ENCODE assay signal across 12 cellular contexts in the genomic region with DNA sequence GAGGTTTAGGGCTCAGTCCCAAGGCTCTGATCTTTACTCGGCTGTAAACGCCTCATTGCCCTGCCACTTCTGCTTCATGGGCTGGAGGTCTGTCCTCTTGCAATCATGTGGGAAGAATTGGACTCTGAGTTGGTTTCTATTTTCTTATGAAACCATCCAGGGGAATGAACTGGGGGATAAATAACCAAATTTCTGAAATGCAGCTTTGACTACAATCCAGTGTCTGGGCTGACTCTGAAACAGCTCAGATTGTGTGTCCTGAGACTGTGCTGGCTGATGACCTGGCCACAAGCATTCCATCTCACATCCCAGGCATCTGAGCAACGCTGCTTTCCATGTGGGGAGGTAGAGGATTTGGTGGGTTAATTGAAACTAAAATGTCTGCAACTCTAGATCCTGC.
DNase-seq lines count a peak whose midpoint lies in the region; ATAC-seq, FAIRE-seq and TF ChIP-seq lines count a peak whose summit lies in the region.
"Had no signal": no experiment of that assay in that cellular context is flagged by ENCODE, and none has a peak within 500 bp of the region (broad histone marks: within the 10 kb centered on the region; RNA-seq: fewer than 3 reads in every experiment).

No MANE protein-coding gene starts in this region.

- H3K79me2 ChIP-seq in HepG2 (ENCODE audit: insufficient read depth, low read length): no peaks in the 10 kb centered on the region

- TF ChIP-seq POLR2A in HepG2 (IDR thresholded peaks at IDR 0.05; ENCODE audit: insufficient read depth in 1 of 2, low read depth in 2 of 2, low read length in 2 of 2) (no peak), upper lobe of left lung (IDR thresholded peaks at IDR 0.05) (no peak)

- H2AFZ ChIP-seq in HepG2 (ENCODE audit: low read length): peak overlapping the region; percentile 19

- peak; percentile 65 for DNase-seq in HT1080 (ENCODE audit: low read depth)
- peak; percentile 67 for DNase-seq in choroid plexus epithelial cell (ENCODE audit: low read depth)
- DNase-seq in HepG2 (ENCODE audit: low spot score): peak; percentile 1
- DNase-seq in upper lobe of left lung: no peak
- no peak for DNase-seq in NCI-H69 (lab: John Stamatoyannopoulos, UW)
- DNase-seq in NCI-H2081 treated with DMSO at 0.1 percent for 48 hours (lab: John Stamatoyannopoulos, UW): no peak
- no peak for DNase-seq in central memory CD4-positive, alpha-beta T cell
- no peak for DNase-seq in activated CD4-positive, alpha-beta T cell treated with anti-CD3 and anti-CD28 coated beads for 1 hour
- DNase-seq: activated naive CD4-positive, alpha-beta T cell treated with anti-CD3 and anti-CD28 coated beads for 36 hours; effector CD8-positive, alpha-beta T cell; NCI-H524 treated with DMSO at 0.1 percent for 48 hours; spleen had no signal

- no peak overlapping the region for H3K4me3 ChIP-seq in choroid plexus epithelial cell (ENCODE audit: low read depth, low read length)
- no peak overlapping the region for H3K4me3 ChIP-seq in HepG2 (replicated peaks in 1 of 3; ENCODE audit: insufficient read depth in 1 of 3, low read depth in 2 of 3, low read length in 3 of 3)
- H3K4me3 ChIP-seq in upper lobe of left lung: no peak overlapping the region
- H3K4me3 ChIP-seq: spleen had no signal

- TF ChIP-seq CTCF in choroid plexus epithelial cell (conservative IDR thresholded peaks at IDR 0.05; ENCODE audit: low read depth, low read length) (no peak), HepG2 (CRISPR knock-in tag; IDR thresholded peaks at IDR 0.05) (no peak), upper lobe of left lung (IDR thresholded peaks at IDR 0.05) (no peak)

- no TSS peak for BruUV-seq in HepG2 (replicated peaks; lab: Mats Ljungman, UMichigan)

- FAIRE-seq in HepG2 (lab: Jason Lieb, UNC): no peak

- H3K27me3 ChIP-seq in HepG2 (ENCODE audit: control insufficient read depth in 1 of 2, insufficient read depth in 2 of 2, low read length in 2 of 2) (no peaks in the 10 kb centered on the region), upper lobe of left lung (no peaks in the 10 kb centered on the region)
- H3K27me3 ChIP-seq: spleen had no signal

- TF ChIP-seq EP300 in HepG2 (IDR thresholded peaks at IDR 0.05; ENCODE audit: low read depth in 2 of 2, low read length in 2 of 2) (no peak), HepG2 (CRISPR knock-in tag; IDR thresholded peaks at IDR 0.05; ENCODE audit: borderline replicate concordance) (no peak), upper lobe of left lung (IDR thresholded peaks at IDR 0.05) (no peak)

- no peaks in the 10 kb centered on the region for H4K20me1 ChIP-seq in HepG2 (ENCODE audit: insufficient read depth, low read length)

- ATAC-seq in HepG2 (no peak), upper lobe of left lung (ENCODE audit: low FRiP score in 2 of 2) (peak; percentile 44 to 85)

- intact Hi-C loops in HepG2 (cut with micrococcal nuclease; ENCODE audit: unreplicated experiment): loop anchor here (2.0 kb wide), 1 partner anchor 47 kb away; no protein-coding TSS in a partner anchor

- POLR2A ChIA-PET in HepG2 (lab: Yijun Ruan, JAX): interaction anchor here (1.8 kb wide), 1 partner anchor 43 kb away, joined by 5 read pairs; no protein-coding TSS in a partner anchor

- no peak for TF ChIP-seq RAD21 in HepG2 (CRISPR knock-in tag; IDR thresholded peaks at IDR 0.05)

- peaks cover 22% of the 10 kb centered on the region for H3K4me1 ChIP-seq in HepG2 (ENCODE audit: insufficient read depth, low read length)
- peaks cover 0 to 3% (median 0%) of the 10 kb centered on the region in 4 donors for H3K4me1 ChIP-seq in upper lobe of left lung
- H3K4me1 ChIP-seq: spleen had no signal

- H3K27ac ChIP-seq in HepG2 (ENCODE audit: extremely low read length, insufficient read depth, low read length) (no peak overlapping the region), upper lobe of left lung (peak overlapping the region in 2 of 4 donors; percentile 19 to 38)
- H3K27ac ChIP-seq: spleen had no signal

- CTCF ChIA-PET in HepG2 (lab: Yijun Ruan, JAX; ENCODE audit: low intra/inter-chr PET ratio, low total read pairs): no interaction called here

- in situ Hi-C loops in HepG2 (cut with HindIII; ENCODE audit: extremely low pct_ligation_motif_present, low pct_unique_long_range_greater_than_20kb): no loop called here

- no peaks in the 10 kb centered on the region for H3K36me3 ChIP-seq in HepG2 (replicated peaks in 1 of 2; ENCODE audit: control insufficient read depth in 1 of 2, insufficient read depth in 2 of 2, low read length in 2 of 2)
- H3K36me3 ChIP-seq in upper lobe of left lung: no peaks in the 10 kb centered on the region
- H3K36me3 ChIP-seq: spleen had no signal

- WGBS in HepG2 (ENCODE audit: low lambda C conversion rate): 17% methylated on average over 3 of the region's 3 CpGs
- 75 to 80% methylated on average over 3 of the region's 3 CpGs for WGBS in upper lobe of left lung, 2 donors

- H3K9me3 ChIP-seq in HepG2 (ENCODE audit: low read length) (no peaks in the 10 kb centered on the region), upper lobe of left lung (no peaks in the 10 kb centered on the region)
- H3K9me3 ChIP-seq: spleen had no signal

- no peak overlapping the region for H3K9ac ChIP-seq in HepG2 (ENCODE audit: insufficient read depth, low read depth, low read length)

- H3K4me2 ChIP-seq in HepG2 (ENCODE audit: low read depth, low read length): no peak overlapping the region

TF ChIP-seq in HepG2, 621 proteins besides CTCF, POLR2A, EP300 and RAD21:
- TF ChIP-seq ZNF274 (CRISPR knock-in tag; IDR thresholded peaks at IDR 0.05) (no peak), ATM (IDR thresholded peaks at IDR 0.05; ENCODE audit: borderline replicate concordance) (no peak), ZNF382 (CRISPR knock-in tag; IDR thresholded peaks at IDR 0.05; ENCODE audit: borderline replicate concordance) (no peak), ZNF430 (CRISPR knock-in tag; IDR thresholded peaks at IDR 0.05) (no peak), KLF13 (CRISPR knock-in tag; IDR thresholded peaks at IDR 0.05) (no peak), ZNF333 (CRISPR knock-in tag; IDR thresholded peaks at IDR 0.05; ENCODE audit: borderline replicate concordance) (no peak)

Comparison
In these comparisons a context has a peak if more than half of its experiments do, and no peak if none do; other contexts are left out.
1. DNase-seq: peak in HT1080 (single experiment), choroid plexus epithelial cell (single experiment) and HepG2 (single experiment); none in upper lobe of left lung (0 of 2), NCI-H69 (single experiment), NCI-H2081 treated with DMSO at 0.1 percent for 48 hours (single experiment), central memory CD4-positive, alpha-beta T cell (single experiment) and activated CD4-positive, alpha-beta T cell treated with anti-CD3 and anti-CD28 coated beads for 1 hour (single experiment).